In genomic region chr11:16001899-16002426, GRCh38 we compare ENCODE assay signal across 1 cellular context.
TF ChIP-seq lines count a peak whose summit lies in the region.

No MANE protein-coding gene starts in this region.

TF ChIP-seq in HepG2, 621 proteins besides CTCF, POLR2A, EP300 and RAD21 (continued from another document and continues in another):
- TF ChIP-seq, protein P1, sequence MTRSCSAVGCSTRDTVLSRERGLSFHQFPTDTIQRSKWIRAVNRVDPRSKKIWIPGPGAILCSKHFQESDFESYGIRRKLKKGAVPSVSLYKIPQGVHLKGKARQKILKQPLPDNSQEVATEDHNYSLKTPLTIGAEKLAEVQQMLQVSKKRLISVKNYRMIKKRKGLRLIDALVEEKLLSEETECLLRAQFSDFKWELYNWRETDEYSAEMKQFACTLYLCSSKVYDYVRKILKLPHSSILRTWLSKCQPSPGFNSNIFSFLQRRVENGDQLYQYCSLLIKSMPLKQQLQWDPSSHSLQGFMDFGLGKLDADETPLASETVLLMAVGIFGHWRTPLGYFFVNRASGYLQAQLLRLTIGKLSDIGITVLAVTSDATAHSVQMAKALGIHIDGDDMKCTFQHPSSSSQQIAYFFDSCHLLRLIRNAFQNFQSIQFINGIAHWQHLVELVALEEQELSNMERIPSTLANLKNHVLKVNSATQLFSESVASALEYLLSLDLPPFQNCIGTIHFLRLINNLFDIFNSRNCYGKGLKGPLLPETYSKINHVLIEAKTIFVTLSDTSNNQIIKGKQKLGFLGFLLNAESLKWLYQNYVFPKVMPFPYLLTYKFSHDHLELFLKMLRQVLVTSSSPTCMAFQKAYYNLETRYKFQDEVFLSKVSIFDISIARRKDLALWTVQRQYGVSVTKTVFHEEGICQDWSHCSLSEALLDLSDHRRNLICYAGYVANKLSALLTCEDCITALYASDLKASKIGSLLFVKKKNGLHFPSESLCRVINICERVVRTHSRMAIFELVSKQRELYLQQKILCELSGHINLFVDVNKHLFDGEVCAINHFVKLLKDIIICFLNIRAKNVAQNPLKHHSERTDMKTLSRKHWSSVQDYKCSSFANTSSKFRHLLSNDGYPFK (CRISPR knock-in tag; IDR thresholded peaks at IDR 0.05; ENCODE audit: borderline replicate concordance) = no peak
- TF ChIP-seq ZMYM4 (CRISPR knock-in tag; IDR thresholded peaks at IDR 0.05) = peak; percentile 37; the same call in 1 of the 2 replicates
- TF ChIP-seq ZSCAN22 (CRISPR knock-in tag; IDR thresholded peaks at IDR 0.05) = peak; percentile 97
- TF ChIP-seq, protein P2, sequence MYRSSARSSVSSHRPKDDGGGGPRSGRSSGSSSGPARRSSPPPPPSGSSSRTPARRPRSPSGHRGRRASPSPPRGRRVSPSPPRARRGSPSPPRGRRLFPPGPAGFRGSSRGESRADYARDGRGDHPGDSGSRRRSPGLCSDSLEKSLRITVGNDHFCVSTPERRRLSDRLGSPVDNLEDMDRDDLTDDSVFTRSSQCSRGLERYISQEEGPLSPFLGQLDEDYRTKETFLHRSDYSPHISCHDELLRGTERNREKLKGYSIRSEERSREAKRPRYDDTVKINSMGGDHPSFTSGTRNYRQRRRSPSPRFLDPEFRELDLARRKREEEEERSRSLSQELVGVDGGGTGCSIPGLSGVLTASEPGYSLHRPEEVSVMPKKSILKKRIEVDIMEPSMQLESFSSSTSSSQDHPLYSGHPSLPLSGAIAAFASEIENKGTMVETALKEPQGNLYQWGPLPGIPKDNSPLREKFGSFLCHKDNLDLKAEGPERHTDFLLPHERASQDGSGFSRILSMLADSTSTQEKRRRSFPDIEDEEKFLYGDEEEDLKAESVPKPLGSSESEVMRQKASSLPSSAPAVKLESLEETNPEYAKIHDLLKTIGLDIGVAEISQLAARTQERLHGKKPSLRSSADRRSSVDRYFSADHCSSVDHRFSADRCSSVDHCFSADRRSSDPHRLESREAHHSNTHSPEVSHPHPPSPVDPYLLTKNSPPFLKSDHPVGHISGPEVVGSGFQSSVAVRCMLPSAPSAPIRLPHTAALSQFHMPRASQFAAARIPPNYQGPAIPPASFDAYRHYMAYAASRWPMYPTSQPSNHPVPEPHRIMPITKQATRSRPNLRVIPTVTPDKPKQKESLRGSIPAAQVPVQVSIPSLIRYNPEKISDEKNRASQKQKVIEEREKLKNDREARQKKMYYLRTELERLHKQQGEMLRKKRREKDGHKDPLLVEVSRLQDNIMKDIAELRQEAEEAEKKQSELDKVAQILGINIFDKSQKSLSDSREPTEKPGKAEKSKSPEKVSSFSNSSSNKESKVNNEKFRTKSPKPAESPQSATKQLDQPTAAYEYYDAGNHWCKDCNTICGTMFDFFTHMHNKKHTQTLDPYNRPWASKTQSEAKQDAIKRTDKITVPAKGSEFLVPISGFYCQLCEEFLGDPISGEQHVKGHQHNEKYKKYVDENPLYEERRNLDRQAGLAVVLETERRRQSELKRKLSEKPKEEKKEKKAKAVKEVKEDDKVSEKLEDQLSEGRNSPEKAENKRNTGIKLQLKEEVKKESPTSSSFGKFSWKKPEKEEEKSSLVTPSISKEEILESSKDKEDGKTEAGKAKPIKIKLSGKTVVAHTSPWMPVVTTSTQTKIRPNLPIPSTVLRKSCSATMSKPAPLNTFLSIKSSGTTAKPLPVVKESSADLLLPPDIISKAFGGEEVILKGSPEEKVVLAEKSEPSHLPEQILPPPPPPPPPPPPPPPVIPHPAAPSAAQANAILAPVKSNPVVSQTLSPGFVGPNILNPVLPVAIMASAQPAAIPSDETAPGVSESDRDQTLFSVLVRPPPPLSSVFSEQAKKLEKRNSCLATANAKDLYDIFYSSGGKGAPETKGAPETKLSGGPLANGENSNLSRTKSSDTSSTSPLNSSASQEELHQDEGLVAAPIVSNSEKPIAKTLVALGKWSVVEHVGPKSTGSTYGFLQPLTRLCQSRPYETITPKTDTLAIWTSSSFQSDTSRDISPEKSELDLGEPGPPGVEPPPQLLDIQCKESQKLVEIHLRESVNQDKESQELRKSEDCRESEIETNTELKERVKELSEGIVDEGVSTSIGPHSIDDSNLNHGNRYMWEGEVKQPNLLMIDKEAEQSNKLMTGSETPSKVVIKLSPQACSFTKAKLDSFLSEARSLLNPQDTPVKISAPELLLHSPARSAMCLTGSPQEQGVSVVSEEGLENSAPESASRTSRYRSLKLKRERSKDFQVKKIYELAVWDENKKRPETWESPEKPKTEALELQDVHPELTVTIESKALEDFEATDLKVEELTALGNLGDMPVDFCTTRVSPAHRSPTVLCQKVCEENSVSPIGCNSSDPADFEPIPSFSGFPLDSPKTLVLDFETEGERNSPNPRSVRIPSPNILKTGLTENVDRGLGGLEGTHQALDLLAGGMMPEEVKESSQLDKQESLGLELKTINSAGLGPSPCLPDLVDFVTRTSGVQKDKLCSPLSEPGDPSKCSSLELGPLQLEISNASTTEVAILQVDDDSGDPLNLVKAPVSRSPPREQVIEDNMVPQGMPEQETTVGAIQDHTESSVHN (CRISPR knock-in tag; IDR thresholded peaks at IDR 0.05) = no peak
- no peak for TF ChIP-seq ZNF510 (CRISPR knock-in tag; IDR thresholded peaks at IDR 0.05; ENCODE audit: low read depth)
- TF ChIP-seq ZNF746 (CRISPR knock-in tag; IDR thresholded peaks at IDR 0.05) = no peak
- no peak for TF ChIP-seq ZNF546 (CRISPR knock-in tag; conservative IDR thresholded peaks at IDR 0.05)
- TF ChIP-seq, protein P3, sequence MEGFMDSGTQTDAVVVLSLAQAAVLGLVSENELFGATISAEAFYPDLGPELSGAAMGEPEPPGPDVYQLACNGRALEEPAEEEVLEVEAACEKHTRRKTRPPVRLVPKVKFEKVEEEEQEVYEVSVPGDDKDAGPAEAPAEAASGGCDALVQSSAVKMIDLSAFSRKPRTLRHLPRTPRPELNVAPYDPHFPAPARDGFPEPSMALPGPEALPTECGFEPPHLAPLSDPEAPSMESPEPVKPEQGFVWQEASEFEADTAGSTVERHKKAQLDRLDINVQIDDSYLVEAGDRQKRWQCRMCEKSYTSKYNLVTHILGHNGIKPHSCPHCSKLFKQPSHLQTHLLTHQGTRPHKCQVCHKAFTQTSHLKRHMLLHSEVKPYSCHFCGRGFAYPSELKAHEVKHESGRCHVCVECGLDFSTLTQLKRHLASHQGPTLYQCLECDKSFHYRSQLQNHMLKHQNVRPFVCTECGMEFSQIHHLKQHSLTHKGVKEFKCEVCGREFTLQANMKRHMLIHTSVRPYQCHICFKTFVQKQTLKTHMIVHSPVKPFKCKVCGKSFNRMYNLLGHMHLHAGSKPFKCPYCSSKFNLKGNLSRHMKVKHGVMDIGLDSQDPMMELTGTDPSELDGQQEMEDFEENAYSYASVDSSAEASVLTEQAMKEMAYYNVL (CRISPR knock-in tag; IDR thresholded peaks at IDR 0.05; ENCODE audit: borderline replicate concordance) = peak; percentile 74; the same call in 1 of the 2 replicates
- no peak for TF ChIP-seq NR1H2 (CRISPR knock-in tag; IDR thresholded peaks at IDR 0.05; ENCODE audit: borderline replicate concordance, low read depth)
- no peak for TF ChIP-seq ZNF331 (CRISPR knock-in tag; IDR thresholded peaks at IDR 0.05)
- peak; percentile 72 for TF ChIP-seq SAP130 (CRISPR knock-in tag; IDR thresholded peaks at IDR 0.05; ENCODE audit: low read depth)
- no peak for TF ChIP-seq ZNF7 (CRISPR knock-in tag; IDR thresholded peaks at IDR 0.05)
- TF ChIP-seq, protein P4, sequence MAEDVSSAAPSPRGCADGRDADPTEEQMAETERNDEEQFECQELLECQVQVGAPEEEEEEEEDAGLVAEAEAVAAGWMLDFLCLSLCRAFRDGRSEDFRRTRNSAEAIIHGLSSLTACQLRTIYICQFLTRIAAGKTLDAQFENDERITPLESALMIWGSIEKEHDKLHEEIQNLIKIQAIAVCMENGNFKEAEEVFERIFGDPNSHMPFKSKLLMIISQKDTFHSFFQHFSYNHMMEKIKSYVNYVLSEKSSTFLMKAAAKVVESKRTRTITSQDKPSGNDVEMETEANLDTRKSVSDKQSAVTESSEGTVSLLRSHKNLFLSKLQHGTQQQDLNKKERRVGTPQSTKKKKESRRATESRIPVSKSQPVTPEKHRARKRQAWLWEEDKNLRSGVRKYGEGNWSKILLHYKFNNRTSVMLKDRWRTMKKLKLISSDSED (CRISPR knock-in tag; IDR thresholded peaks at IDR 0.05) = no peak
- no peak for TF ChIP-seq ZNF30 (CRISPR knock-in tag; IDR thresholded peaks at IDR 0.05)
- TF ChIP-seq FIP1L1 (IDR thresholded peaks at IDR 0.05; ENCODE audit: borderline replicate concordance, insufficient read depth, low read depth, low read length) = no peak
- TF ChIP-seq TFDP2 (CRISPR knock-in tag; IDR thresholded peaks at IDR 0.05) = no peak
- no peak for TF ChIP-seq DR1 (CRISPR knock-in tag; IDR thresholded peaks at IDR 0.05)
- no peak for TF ChIP-seq MAF1 (CRISPR knock-in tag; IDR thresholded peaks at IDR 0.05; ENCODE audit: borderline replicate concordance)
- TF ChIP-seq, protein P5, sequence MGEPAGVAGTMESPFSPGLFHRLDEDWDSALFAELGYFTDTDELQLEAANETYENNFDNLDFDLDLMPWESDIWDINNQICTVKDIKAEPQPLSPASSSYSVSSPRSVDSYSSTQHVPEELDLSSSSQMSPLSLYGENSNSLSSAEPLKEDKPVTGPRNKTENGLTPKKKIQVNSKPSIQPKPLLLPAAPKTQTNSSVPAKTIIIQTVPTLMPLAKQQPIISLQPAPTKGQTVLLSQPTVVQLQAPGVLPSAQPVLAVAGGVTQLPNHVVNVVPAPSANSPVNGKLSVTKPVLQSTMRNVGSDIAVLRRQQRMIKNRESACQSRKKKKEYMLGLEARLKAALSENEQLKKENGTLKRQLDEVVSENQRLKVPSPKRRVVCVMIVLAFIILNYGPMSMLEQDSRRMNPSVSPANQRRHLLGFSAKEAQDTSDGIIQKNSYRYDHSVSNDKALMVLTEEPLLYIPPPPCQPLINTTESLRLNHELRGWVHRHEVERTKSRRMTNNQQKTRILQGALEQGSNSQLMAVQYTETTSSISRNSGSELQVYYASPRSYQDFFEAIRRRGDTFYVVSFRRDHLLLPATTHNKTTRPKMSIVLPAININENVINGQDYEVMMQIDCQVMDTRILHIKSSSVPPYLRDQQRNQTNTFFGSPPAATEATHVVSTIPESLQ (CRISPR knock-in tag; conservative IDR thresholded peaks at IDR 0.05) = no peak
- TF ChIP-seq ZNF569 (CRISPR knock-in tag; IDR thresholded peaks at IDR 0.05; ENCODE audit: borderline replicate concordance) = no peak
- TF ChIP-seq PAWR (CRISPR knock-in tag; IDR thresholded peaks at IDR 0.05; ENCODE audit: borderline replicate concordance) = no peak
- TF ChIP-seq TMF1 (CRISPR knock-in tag; IDR thresholded peaks at IDR 0.05; ENCODE audit: low read depth) = no peak
- TF ChIP-seq SP140L (CRISPR knock-in tag; IDR thresholded peaks at IDR 0.05; ENCODE audit: borderline replicate concordance) = no peak
- peak; percentile 99 for TF ChIP-seq SOX13 (IDR thresholded peaks at IDR 0.05)
- peak in 1 of 2 experiments; percentile 100; a peak in 2 of 4 replicates for TF ChIP-seq SOX13 (CRISPR knock-in tag; conservative IDR thresholded peaks at IDR 0.05 in 1 of 2, IDR thresholded peaks at IDR 0.05 in 1 of 2)
- no peak for TF ChIP-seq ZFYVE20 (CRISPR knock-in tag; IDR thresholded peaks at IDR 0.05; ENCODE audit: borderline replicate concordance, low read depth)
- peak; percentile 23; the same call in 1 of the 2 replicates for TF ChIP-seq GABPB1 (CRISPR knock-in tag; IDR thresholded peaks at IDR 0.05)
- TF ChIP-seq KDM5A (IDR thresholded peaks at IDR 0.05; ENCODE audit: borderline replicate concordance, low read length) = no peak
- no peak for TF ChIP-seq ZNF138 (CRISPR knock-in tag; IDR thresholded peaks at IDR 0.05; ENCODE audit: low read depth)
- TF ChIP-seq PRMT3 (CRISPR knock-in tag; IDR thresholded peaks at IDR 0.05; ENCODE audit: borderline replicate concordance, low read depth) = no peak
- peak; percentile 98 for TF ChIP-seq TBX2 (CRISPR knock-in tag; IDR thresholded peaks at IDR 0.05; ENCODE audit: borderline replicate concordance)
- TF ChIP-seq FOXP4 (CRISPR knock-in tag; IDR thresholded peaks at IDR 0.05) = peak; percentile 82
- no peak for TF ChIP-seq AGO1 (IDR thresholded peaks at IDR 0.05; ENCODE audit: low read depth, low read length, poor library complexity, severe bottlenecking)
- 0 out of 2 replicates have a peak, but pooled peaks have one; percentile 17 for TF ChIP-seq ZNF644 (CRISPR knock-in tag; IDR thresholded peaks at IDR 0.05; ENCODE audit: low read depth)
